ENCODE assay signal across 11 cellular contexts in genomic region chr3:108486910-108487309, GRCh38. TPM values are rescaled to one million over a fixed set of nuclear protein-coding genes. Genes with fewer than 3 reads are reported as not detected.
DNase-seq lines count a peak whose midpoint lies in the region; ATAC-seq lines count a peak whose summit lies in the region.
"Had no signal": no experiment of that assay in that cellular context is flagged by ENCODE, and none has a peak within 500 bp of the region (broad histone marks: within the 10 kb centered on the region; RNA-seq: fewer than 3 reads in every experiment).

No MANE protein-coding gene starts in this region.

- no peaks in the 10 kb centered on the region for H3K9me3 ChIP-seq in neuronal stem cell (replicated peaks in 1 of 2; ENCODE audit: control insufficient read depth in 2 of 2, insufficient read depth in 1 of 2, low read depth in 1 of 2, low read length in 2 of 2)

- no peaks in the 10 kb centered on the region for H3K79me1 ChIP-seq in neuronal stem cell (ENCODE audit: low read depth, low read length)

- H2AK5ac ChIP-seq in neuronal stem cell (ENCODE audit: low read depth, low read length) = no peak overlapping the region

- no peak overlapping the region for H4K91ac ChIP-seq in neuronal stem cell (ENCODE audit: low read depth, low read length, poor library complexity)

- ATAC-seq in GM21825 (IDR thresholded peaks at IDR 0.05; ENCODE audit: unreplicated experiment) (no peak), HG02610 (IDR thresholded peaks at IDR 0.05; ENCODE audit: unreplicated experiment) (no peak)

- no peak overlapping the region for H3K9ac ChIP-seq in neuronal stem cell (ENCODE audit: low read depth, low read length, poor library complexity)
- H3K9ac ChIP-seq: KMS-11 had no signal

- H3K27me3 ChIP-seq in neuronal stem cell (ENCODE audit: control insufficient read depth in 3 of 3, insufficient read depth in 3 of 3, low read depth in 1 of 3, low read length in 3 of 3) = no peaks in the 10 kb centered on the region

- no peak overlapping the region for H4K8ac ChIP-seq in neuronal stem cell (ENCODE audit: low read depth, low read length)

- no CpG with 5 or more reads among the region's 6 CpGs for WGBS in neuronal stem cell (ENCODE audit: extremely low coverage in 2 of 2, insufficient read length in 2 of 2, insufficient replicate concordance in 1 of 2), 2 donors

- no peak overlapping the region for H3K18ac ChIP-seq in neuronal stem cell (ENCODE audit: low read length)

- H3K36me3 ChIP-seq in neuronal stem cell (replicated peaks in 1 of 2; ENCODE audit: control insufficient read depth in 2 of 2, insufficient read depth in 2 of 2, low read length in 2 of 2) = peaks cover 0 to 2% of the 10 kb centered on the region in 2 donors

- H2BK5ac ChIP-seq in neuronal stem cell (ENCODE audit: low read length) = no peak overlapping the region

- H2BK120ac ChIP-seq in neuronal stem cell (ENCODE audit: low read depth, low read length) = no peak overlapping the region

- H3K4me1 ChIP-seq in neuronal stem cell (ENCODE audit: control insufficient read depth in 2 of 2, insufficient read depth in 1 of 2, low read depth in 1 of 2, low read length in 2 of 2) = peaks cover 7 to 22% of the 10 kb centered on the region in 2 donors

- no peak overlapping the region for H3K4ac ChIP-seq in neuronal stem cell (ENCODE audit: low read length)

- H2BK15ac ChIP-seq in neuronal stem cell (ENCODE audit: low read length) = no peak overlapping the region

- no peak overlapping the region for H2BK12ac ChIP-seq in neuronal stem cell (ENCODE audit: low read length)

- no peak overlapping the region for H3K23ac ChIP-seq in neuronal stem cell (ENCODE audit: low read depth, low read length, poor library complexity)

- no peak overlapping the region for H3K4me2 ChIP-seq in neuronal stem cell (ENCODE audit: insufficient read depth, low read length, poor library complexity, severe bottlenecking)
- H3K4me2 ChIP-seq: KMS-11 had no signal

- peak overlapping the region; percentile 7 for H2AFZ ChIP-seq in neuronal stem cell (ENCODE audit: low read length)

- H3K27ac ChIP-seq in neuronal stem cell (replicated peaks; ENCODE audit: low read length) = no peak overlapping the region
- H3K27ac ChIP-seq: KMS-11 had no signal

- peak; percentile 14 for DNase-seq in ELF-1 (ENCODE audit: low read depth, low spot score)
- peak; percentile 48 for DNase-seq in OCI-M1 (lab: John Stamatoyannopoulos, UW)
- peak; percentile 33 for DNase-seq in fibroblast of gingiva (ENCODE audit: low read depth)
- no peak for DNase-seq in neuronal stem cell (ENCODE audit: low spot score)
- DNase-seq in activated CD4-positive, alpha-beta T cell treated with anti-CD3 and anti-CD28 coated beads, Interleukin-2, amount 50 U/mL, for 4 hours = no peak
- DNase-seq in NCI-H187 (lab: John Stamatoyannopoulos, UW) = no peak
- DNase-seq: stimulated activated naive CD4-positive, alpha-beta T cell treated with Interleukin-2 at 50 U/mL for 16 hours; T-helper 9 cell had no signal

- H3K4me3 ChIP-seq in neuronal stem cell (ENCODE audit: low read length in 2 of 2) = no peak overlapping the region

- H3K14ac ChIP-seq in neuronal stem cell (ENCODE audit: low read length) = no peak overlapping the region

RNA-seq across cellular contexts. Expression of gene MYH15, which starts 23.5 kb away (rescaled TPM):
- 0.03 TPM for polyA plus RNA-seq in neuronal stem cell (2013, experiment 1 of 2)
- 0.06 TPM for polyA plus RNA-seq in neuronal stem cell (2013, experiment 2 of 2)

Comparison
In these comparisons a context has a peak if more than half of its experiments do, and no peak if none do; other contexts are left out.
1. DNase-seq: peak in ELF-1 (single experiment), OCI-M1 (single experiment) and fibroblast of gingiva (single experiment); none in neuronal stem cell (single experiment), activated CD4-positive, alpha-beta T cell treated with anti-CD3 and anti-CD28 coated beads, Interleukin-2, amount 50 U/mL, for 4 hours (0 of 2) and NCI-H187 (0 of 2).